17 cellular contexts compared by ENCODE assay signal in genomic region chr7:140219672-140220520, GRCh38.
"Had no signal": no experiment of that assay in that cellular context is flagged by ENCODE, and none has a peak within 500 bp of the region (broad histone marks: within the 10 kb centered on the region; RNA-seq: fewer than 3 reads in every experiment).

No MANE protein-coding gene starts in this region.

- H3K36me3 Mint-ChIP-seq: mesothelial cell of epicardium had no signal

- H3K4me1 ChIP-seq: adrenal gland, esophagus muscularis mucosa, lower lobe of right lung had no signal

- H3K9me3 Mint-ChIP-seq: activated naive CD4-positive, alpha-beta T cell treated with anti-CD3 and anti-CD28 coated beads, Interleukin-2, amount 50 U/mL, for 24 hours had no signal

- H3K27me3 Mint-ChIP-seq: activated CD4-positive, alpha-beta memory T cell treated with anti-CD3 and anti-CD28 coated beads for 36 hours; activated naive CD4-positive, alpha-beta T cell treated with anti-CD3 and anti-CD28 coated beads, Interleukin-2, amount 50 U/mL, for 24 hours had no signal

- H3K27ac ChIP-seq: adrenal gland, dorsolateral prefrontal cortex, esophagus muscularis mucosa, lower lobe of right lung, stomach, thoracic aorta had no signal

- H3K4me3 ChIP-seq: adrenal gland, dorsolateral prefrontal cortex, esophagus muscularis mucosa, lower lobe of right lung, stomach, thoracic aorta had no signal

- DNase-seq: activated CD4-positive, alpha-beta memory T cell treated with anti-CD3 and anti-CD28 coated beads for 36 hours; activated CD4-positive, alpha-beta T cell treated with anti-CD3 and anti-CD28 coated beads for 36 hours; activated effector memory CD4-positive, alpha-beta T cell treated with Interleukin-2 at 50 U/mL for 16 hours; activated T-cell treated with anti-CD3 and anti-CD28 coated beads, Interleukin-2, amount 50 U/mL, for 4 hours; adrenal gland; dorsolateral prefrontal cortex; endodermal cell; hypothalamus; lower lobe of right lung; stimulated activated CD4-positive, alpha-beta T cell treated with anti-CD3 and anti-CD28 coated beads, Interleukin-1b, Interleukin-23, amount 100 ng/mL, for 48 hours; stomach; T-helper 2 cell had no signal

- H3K9me3 ChIP-seq: adrenal gland, lower lobe of right lung, thoracic aorta had no signal

- H3K27ac Mint-ChIP-seq: activated CD4-positive, alpha-beta memory T cell treated with anti-CD3 and anti-CD28 coated beads for 36 hours; activated CD4-positive, alpha-beta T cell treated with anti-CD3 and anti-CD28 coated beads for 36 hours; activated naive CD4-positive, alpha-beta T cell treated with anti-CD3 and anti-CD28 coated beads, Interleukin-2, amount 50 U/mL, for 24 hours; endodermal cell; mesothelial cell of epicardium had no signal

- H3K36me3 ChIP-seq: adrenal gland, esophagus muscularis mucosa, lower lobe of right lung, stomach, thoracic aorta had no signal

- ATAC-seq: activated CD4-positive, alpha-beta T cell treated with anti-CD3 and anti-CD28 coated beads for 36 hours; activated T-cell treated with anti-CD3 and anti-CD28 coated beads, Interleukin-2, amount 50 U/mL, for 4 hours; lower lobe of right lung; sciatic nerve had no signal

- H3K4me1 Mint-ChIP-seq: mesothelial cell of epicardium had no signal

- H3K27me3 ChIP-seq: adrenal gland had no signal

- H3K4me3 Mint-ChIP-seq: activated CD4-positive, alpha-beta memory T cell treated with anti-CD3 and anti-CD28 coated beads for 36 hours; activated CD4-positive, alpha-beta T cell treated with anti-CD3 and anti-CD28 coated beads for 36 hours; activated naive CD4-positive, alpha-beta T cell treated with anti-CD3 and anti-CD28 coated beads, Interleukin-2, amount 50 U/mL, for 24 hours; activated T-cell treated with anti-CD3 and anti-CD28 coated beads, Interleukin-2, amount 50 U/mL, for 4 hours; endodermal cell; mesothelial cell of epicardium had no signal
